13 cellular contexts compared by ENCODE assay signal in genomic region chr1:112870887-112871646, GRCh38.
"Had no signal": no experiment of that assay in that cellular context is flagged by ENCODE, and none has a peak within 500 bp of the region (broad histone marks: within the 10 kb centered on the region; RNA-seq: fewer than 3 reads in every experiment).

No MANE protein-coding gene starts in this region.

- H3K4me1 ChIP-seq: esophagus squamous epithelium, left lung had no signal

- H3K36me3 ChIP-seq: esophagus squamous epithelium, left lung had no signal

- ATAC-seq: left lung had no signal

- H3K9me3 Mint-ChIP-seq: activated B cell treated with CpG ODN at 0.5 μM for 24 hours; activated naive CD8-positive, alpha-beta T cell treated with anti-CD3 and anti-CD28 coated beads for 36 hours; activated T-cell treated with anti-CD3 and anti-CD28 coated beads, Interleukin-2, amount 50 U/mL, for 24 hours; memory B cell; stimulated activated naive CD8-positive, alpha-beta T cell treated with anti-CD3 and anti-CD28 coated beads, Interleukin-15, Interleukin-2, amounts not matched to agents 100 ng/mL and 50 ng/mL, for 24 hours had no signal

- H3K27me3 ChIP-seq: esophagus squamous epithelium, left lung, testis had no signal

- H3K4me3 Mint-ChIP-seq: activated B cell treated with CpG ODN at 0.5 μM for 24 hours; activated naive CD8-positive, alpha-beta T cell treated with anti-CD3 and anti-CD28 coated beads for 36 hours; activated T-cell treated with anti-CD3 and anti-CD28 coated beads, Interleukin-2, amount 50 U/mL, for 24 hours; memory B cell; stimulated activated naive CD8-positive, alpha-beta T cell treated with anti-CD3 and anti-CD28 coated beads, Interleukin-15, Interleukin-2, amounts not matched to agents 100 ng/mL and 50 ng/mL, for 24 hours had no signal

- H3K4me3 ChIP-seq: esophagus squamous epithelium, left lung, testis had no signal

- H3K27ac Mint-ChIP-seq: activated B cell treated with CpG ODN at 0.5 μM for 24 hours; activated naive CD8-positive, alpha-beta T cell treated with anti-CD3 and anti-CD28 coated beads for 36 hours; activated T-cell treated with anti-CD3 and anti-CD28 coated beads, Interleukin-2, amount 50 U/mL, for 24 hours; memory B cell; stimulated activated naive CD8-positive, alpha-beta T cell treated with anti-CD3 and anti-CD28 coated beads, Interleukin-15, Interleukin-2, amounts not matched to agents 100 ng/mL and 50 ng/mL, for 24 hours had no signal

- DNase-seq: activated B cell treated with CpG ODN at 0.5 μM for 24 hours; activated CD4-positive, alpha-beta T cell treated with anti-CD3 and anti-CD28 coated beads, Interleukin-2, amount 50 U/mL, for 1 hour; activated gamma-delta T cell; activated naive CD8-positive, alpha-beta T cell treated with anti-CD3 and anti-CD28 coated beads for 36 hours; activated T-cell treated with anti-CD3 and anti-CD28 coated beads, Interleukin-2, amount 50 U/mL, for 24 hours; esophagus squamous epithelium; foreskin fibroblast; left lung; stimulated activated CD4-positive, alpha-beta T cell treated with anti-CD3 and anti-CD28 coated beads, Interleukin-4, amount 100 ng/mL, for 1 hour; T-helper 2 cell; testis had no signal

- H3K27ac ChIP-seq: esophagus squamous epithelium, left lung had no signal

- H3K27me3 Mint-ChIP-seq: activated naive CD8-positive, alpha-beta T cell treated with anti-CD3 and anti-CD28 coated beads for 36 hours had no signal

- H3K4me1 Mint-ChIP-seq: activated B cell treated with CpG ODN at 0.5 μM for 24 hours; activated naive CD8-positive, alpha-beta T cell treated with anti-CD3 and anti-CD28 coated beads for 36 hours; memory B cell had no signal

- H3K36me3 Mint-ChIP-seq: activated naive CD8-positive, alpha-beta T cell treated with anti-CD3 and anti-CD28 coated beads for 36 hours; memory B cell had no signal
